In the genomic region with DNA sequence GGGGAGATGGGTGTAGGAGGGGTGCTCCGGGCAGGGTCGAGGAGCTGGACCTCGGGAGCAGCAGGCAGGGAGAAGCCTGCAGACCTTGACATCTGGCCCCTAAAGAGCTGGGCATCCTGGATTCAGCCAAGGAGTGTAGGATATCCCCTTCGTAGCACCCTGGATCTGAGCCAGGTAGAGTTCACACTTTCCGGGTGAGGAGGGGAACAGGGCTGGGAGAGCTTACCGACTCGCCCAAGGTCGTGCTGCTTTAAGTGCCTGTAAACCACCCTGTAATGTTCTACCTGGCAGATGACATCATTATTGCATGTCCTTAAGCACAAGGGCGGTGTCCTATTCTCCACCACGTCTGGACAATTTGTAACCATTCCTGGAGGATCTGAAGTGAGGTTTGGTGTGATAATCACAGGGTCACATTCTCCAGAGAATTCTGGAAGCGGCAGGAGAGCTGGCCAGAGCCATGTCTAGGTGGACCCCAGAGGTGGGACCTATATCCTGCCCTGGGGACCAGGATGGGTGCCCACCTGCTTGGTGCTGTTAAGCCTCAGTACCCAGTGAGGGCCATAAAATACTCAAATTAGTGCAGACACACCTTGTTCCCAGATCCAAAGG, we compare ENCODE assay signal across 19 cellular contexts. TPM values are rescaled to one million over a fixed set of nuclear protein-coding genes. Genes with fewer than 3 reads are reported as not detected.
DNase-seq lines count a peak whose midpoint lies in the region; ATAC-seq and TF ChIP-seq lines count a peak whose summit lies in the region.
"Had no signal": no experiment of that assay in that cellular context is flagged by ENCODE, and none has a peak within 500 bp of the region (broad histone marks: within the 10 kb centered on the region; RNA-seq: fewer than 3 reads in every experiment).

No MANE protein-coding gene starts in this region.

- no peak overlapping the region for H3K27ac ChIP-seq in CD8-positive, alpha-beta memory T cell (ENCODE audit: low read depth, low read length)
- H3K27ac ChIP-seq in GM23338 (ENCODE audit: low read depth) (0 out of 2 replicates have a peak overlapping the region, but pooled peaks have one; percentile 19), mucosa of rectum (ENCODE audit: low read depth in 2 of 2, low read length in 2 of 2) (peak overlapping the region; percentile 92 to 97)
- H3K27ac ChIP-seq: thoracic aorta had no signal

- ATAC-seq in GM23338 (no peak), GM19395 (IDR thresholded peaks at IDR 0.05; ENCODE audit: unreplicated experiment) (no peak)
- no peak for ATAC-seq in activated naive CD8-positive, alpha-beta T cell treated with anti-CD3 and anti-CD28 coated beads, Interleukin-2, amount 10 ng/mL, durations not matched to agents 7 days and 5 days (ENCODE audit: low read depth)
- ATAC-seq: CD8-positive, alpha-beta T cell had no signal

- H3K27me3 Mint-ChIP-seq in CD8-positive, alpha-beta memory T cell = peaks cover 0 to 3% of the 10 kb centered on the region in 2 donors
- peaks cover 2% of the 10 kb centered on the region for H3K27me3 Mint-ChIP-seq in GM23338 (ENCODE audit: insufficient read depth, low read depth, poor library complexity)
- no peaks in the 10 kb centered on the region for H3K27me3 Mint-ChIP-seq in activated naive CD8-positive, alpha-beta T cell treated with anti-CD3 and anti-CD28 coated beads, Interleukin-2, amount 10 ng/mL, durations not matched to agents 7 days and 5 days

- peaks cover 21% of the 10 kb centered on the region for H3K4me1 ChIP-seq in CD8-positive, alpha-beta memory T cell (ENCODE audit: insufficient read depth, low read length)
- H3K4me1 ChIP-seq in GM23338 (ENCODE audit: insufficient read depth) = no peaks in the 10 kb centered on the region
- H3K4me1 ChIP-seq in mucosa of rectum (ENCODE audit: control insufficient read depth in 2 of 2, insufficient read depth in 2 of 2, low read length in 2 of 2) = peaks cover 48 to 60% of the 10 kb centered on the region in 2 donors

- H3K9me2 ChIP-seq in GM23338 (ENCODE audit: insufficient read depth) = no peaks in the 10 kb centered on the region

- no peaks in the 10 kb centered on the region for H3K36me3 ChIP-seq in CD8-positive, alpha-beta memory T cell (ENCODE audit: insufficient read depth, low read length)
- peaks cover 33% of the 10 kb centered on the region for H3K36me3 ChIP-seq in GM23338 (ENCODE audit: insufficient read depth)
- peaks cover 35 to 43% of the 10 kb centered on the region in 2 donors for H3K36me3 ChIP-seq in mucosa of rectum (ENCODE audit: control insufficient read depth in 2 of 2, insufficient read depth in 2 of 2, low read length in 2 of 2)

- H3K9ac ChIP-seq in mucosa of rectum (ENCODE audit: low read depth in 1 of 2, low read length in 2 of 2) = peak overlapping the region; percentile 68 to 83

- no peak overlapping the region for H3K4me2 ChIP-seq in GM23338

- CTCF ChIA-PET in CD8-positive, alpha-beta memory T cell (lab: Charles Lee) = interaction anchor here (0.5 to 5.1 kb wide), 6 partner anchors 13 to 173 kb away, joined by 3 to 44 read pairs (median 4); a partner anchor contains a TSS

- peaks cover 2% of the 10 kb centered on the region for H3K79me2 ChIP-seq in GM23338 (replicated peaks; ENCODE audit: insufficient read depth)

- H3K9me3 ChIP-seq in CD8-positive, alpha-beta memory T cell (ENCODE audit: low read length) = no peaks in the 10 kb centered on the region
- H3K9me3 ChIP-seq in mucosa of rectum (ENCODE audit: control insufficient read depth in 2 of 2, low read length in 2 of 2) = no peaks in the 10 kb centered on the region
- H3K9me3 ChIP-seq: thoracic aorta had no signal

- POLR2A ChIA-PET in CD8-positive, alpha-beta memory T cell (lab: Charles Lee) = interaction anchor here (1.0 to 1.6 kb wide), 2 partner anchors 14 to 15 kb away, joined by 3 to 4 read pairs; a partner anchor contains a TSS
- POLR2A ChIA-PET in activated naive CD8-positive, alpha-beta T cell treated with anti-CD3 and anti-CD28 coated beads, Interleukin-2, amount 10 ng/mL, durations not matched to agents 7 days and 5 days (lab: Charles Lee) = interaction anchor here (1.3 to 5.2 kb wide), 2 partner anchors 14 to 584 kb away, joined by 3 to 53 read pairs; a partner anchor contains a TSS

- peaks cover 4% of the 10 kb centered on the region for H4K20me1 ChIP-seq in GM23338 (replicated peaks; ENCODE audit: insufficient read depth)

- H3K36me3 Mint-ChIP-seq in CD8-positive, alpha-beta memory T cell = peaks cover 0 to 27% (median 2%) of the 10 kb centered on the region in 3 donors
- H3K36me3 Mint-ChIP-seq in GM23338 (ENCODE audit: low read depth) = peaks cover 63% of the 10 kb centered on the region
- H3K36me3 Mint-ChIP-seq in activated naive CD8-positive, alpha-beta T cell treated with anti-CD3 and anti-CD28 coated beads, Interleukin-2, amount 10 ng/mL, durations not matched to agents 7 days and 5 days = peaks cover 42% of the 10 kb centered on the region

- no peaks in the 10 kb centered on the region for H3K27me3 ChIP-seq in CD8-positive, alpha-beta memory T cell (ENCODE audit: insufficient read depth, low read length, poor library complexity, severe bottlenecking)
- H3K27me3 ChIP-seq in GM23338 (ENCODE audit: insufficient read depth) (no peaks in the 10 kb centered on the region), mucosa of rectum (ENCODE audit: control insufficient read depth in 2 of 2, insufficient read depth in 2 of 2, low read length in 2 of 2) (no peaks in the 10 kb centered on the region)

- H3K4me3 Mint-ChIP-seq in CD8-positive, alpha-beta memory T cell = peak overlapping the region in 1 of 7 donors; percentile 60
- H3K4me3 Mint-ChIP-seq in GM23338 = no peak overlapping the region
- H3K4me3 Mint-ChIP-seq in activated naive CD8-positive, alpha-beta T cell treated with anti-CD3 and anti-CD28 coated beads, Interleukin-2, amount 10 ng/mL, durations not matched to agents 7 days and 5 days = no peak overlapping the region

- TF ChIP-seq CTCF in GM23338 (conservative IDR thresholded peaks at IDR 0.05; ENCODE audit: low read depth in 2 of 2) = no peak

- peaks cover 37 to 58% (median 39%) of the 10 kb centered on the region in 3 donors for H3K4me1 Mint-ChIP-seq in CD8-positive, alpha-beta memory T cell
- peaks cover 17% of the 10 kb centered on the region; the same call in 2 of the 3 replicates for H3K4me1 Mint-ChIP-seq in GM23338
- peaks cover 27% of the 10 kb centered on the region for H3K4me1 Mint-ChIP-seq in activated naive CD8-positive, alpha-beta T cell treated with anti-CD3 and anti-CD28 coated beads, Interleukin-2, amount 10 ng/mL, durations not matched to agents 7 days and 5 days

- H3K4me3 ChIP-seq in CD8-positive, alpha-beta memory T cell (ENCODE audit: low read length) = no peak overlapping the region
- no peak overlapping the region for H3K4me3 ChIP-seq in GM23338
- peak overlapping the region in 1 of 2 donors; percentile 44 for H3K4me3 ChIP-seq in mucosa of rectum (ENCODE audit: low read length in 2 of 2)
- H3K4me3 ChIP-seq: thoracic aorta had no signal

- peak overlapping the region in 5 of 8 donors; percentile 66 to 89 (median 83) for H3K27ac Mint-ChIP-seq in CD8-positive, alpha-beta memory T cell
- H3K27ac Mint-ChIP-seq in GM23338 = no peak overlapping the region
- H3K27ac Mint-ChIP-seq in activated naive CD8-positive, alpha-beta T cell treated with anti-CD3 and anti-CD28 coated beads, Interleukin-2, amount 10 ng/mL, durations not matched to agents 7 days and 5 days = peak overlapping the region; percentile 75

- peaks cover 16% of the 10 kb centered on the region; the same call in 1 of the 2 replicates for H3F3A ChIP-seq in GM23338 (replicated peaks; ENCODE audit: low read depth)

- H2AFZ ChIP-seq in GM23338 = no peak overlapping the region

- DNase-seq in CD8-positive, alpha-beta memory T cell = no peak
- DNase-seq in GM23338 (ENCODE audit: low spot score) (no peak), amygdala (lab: John Stamatoyannopoulos, UW) (no peak), AG08395 (ENCODE audit: low spot score) (no peak), iPS-NIHi11 (ENCODE audit: low spot score) (no peak)
- DNase-seq in activated naive CD8-positive, alpha-beta T cell treated with anti-CD3 and anti-CD28 coated beads, Interleukin-2, amount 10 ng/mL, durations not matched to agents 7 days and 5 days = no peak
- DNase-seq: activated CD4-positive, alpha-beta T cell treated with anti-CD3 and anti-CD28 coated beads, Interleukin-2, amount 50 U/mL, for 48 hours; activated gamma-delta T cell treated with Interleukin-2 at 50 U/mL for 16 hours; CD8-positive, alpha-beta T cell; central memory CD4-positive, alpha-beta T cell; erythroblast; mammary epithelial cell; MV-4-11; RPMI8226 had no signal

- peaks cover 0 to 2% (median 0%) of the 10 kb centered on the region in 5 donors for H3K9me3 Mint-ChIP-seq in CD8-positive, alpha-beta memory T cell
- no peaks in the 10 kb centered on the region for H3K9me3 Mint-ChIP-seq in GM23338
- no peaks in the 10 kb centered on the region for H3K9me3 Mint-ChIP-seq in activated naive CD8-positive, alpha-beta T cell treated with anti-CD3 and anti-CD28 coated beads, Interleukin-2, amount 10 ng/mL, durations not matched to agents 7 days and 5 days
- H3K9me3 Mint-ChIP-seq: CD8-positive, alpha-beta T cell had no signal

TF ChIP-seq in GM23338, 12 proteins besides CTCF, POLR2A, EP300 and RAD21 (continues in another document):
- no peak for TF ChIP-seq STAT1 (IDR thresholded peaks at IDR 0.05; ENCODE audit: unreplicated experiment)
- no peak for TF ChIP-seq ZNF331 (CRISPR knock-in tag; IDR thresholded peaks at IDR 0.05; ENCODE audit: low read depth)
- 0 out of 2 replicates have a peak, but pooled peaks have one; percentile 16 for TF ChIP-seq POLR2AphosphoS5 (IDR thresholded peaks at IDR 0.05; ENCODE audit: low read depth)

RNA-seq across cellular contexts. Expression of a gene that starts 14.6 kb away (rescaled TPM):
- total RNA-seq in CD8-positive, alpha-beta memory T cell = 10 to 100 TPM; 56.1 to 58.6 TPM
- polyA plus RNA-seq in CD8-positive, alpha-beta memory T cell = 50.1 TPM
- total RNA-seq in GM23338 (2014; rRNA removed; shearing (Covaris generic)) = 314 and 367 TPM in 2 replicates
- 240 and 241 TPM in 2 replicates for polyA plus RNA-seq in GM23338 (2016; fragmentation: Nextera tagmentation; extraction: Ambion mirVana)
- total RNA-seq in activated naive CD8-positive, alpha-beta T cell treated with anti-CD3 and anti-CD28 coated beads, Interleukin-2, amount 10 ng/mL, durations not matched to agents 7 days and 5 days = 100 to 1,000 TPM; 102 to 105 TPM

RNA-seq across cellular contexts. Expression of a gene that starts 45.7 kb away (rescaled TPM):
- 10 to 100 TPM; 11.1 to 11.6 TPM for total RNA-seq in CD8-positive, alpha-beta memory T cell
- polyA plus RNA-seq in CD8-positive, alpha-beta memory T cell = 3.5 TPM
- total RNA-seq in GM23338 (2014; rRNA removed; shearing (Covaris generic)) = not detected in 2 replicates
- polyA plus RNA-seq in GM23338 (2016; fragmentation: Nextera tagmentation; extraction: Ambion mirVana) = not detected in 2 replicates
- 10 to 100 TPM; 18.8 to 21.5 TPM for total RNA-seq in activated naive CD8-positive, alpha-beta T cell treated with anti-CD3 and anti-CD28 coated beads, Interleukin-2, amount 10 ng/mL, durations not matched to agents 7 days and 5 days
- total RNA-seq: HT-29, mammary epithelial cell, osteocyte, thoracic aorta had no signal
- polyA plus RNA-seq: mammary epithelial cell had no signal

Comparison
In these comparisons a context has a peak if more than half of its experiments do, and no peak if none do; other contexts are left out.
1. RNA of a gene that starts 45.7 kb away (total RNA-seq): 18.8 to 21.5 TPM in activated naive CD8-positive, alpha-beta T cell treated with anti-CD3 and anti-CD28 coated beads, Interleukin-2, amount 10 ng/mL, durations not matched to agents 7 days and 5 days and 11.1 to 11.6 TPM in CD8-positive, alpha-beta memory T cell; not detected in GM23338; every median in the first group is over 10 times any median in the second.